In the genomic region with DNA sequence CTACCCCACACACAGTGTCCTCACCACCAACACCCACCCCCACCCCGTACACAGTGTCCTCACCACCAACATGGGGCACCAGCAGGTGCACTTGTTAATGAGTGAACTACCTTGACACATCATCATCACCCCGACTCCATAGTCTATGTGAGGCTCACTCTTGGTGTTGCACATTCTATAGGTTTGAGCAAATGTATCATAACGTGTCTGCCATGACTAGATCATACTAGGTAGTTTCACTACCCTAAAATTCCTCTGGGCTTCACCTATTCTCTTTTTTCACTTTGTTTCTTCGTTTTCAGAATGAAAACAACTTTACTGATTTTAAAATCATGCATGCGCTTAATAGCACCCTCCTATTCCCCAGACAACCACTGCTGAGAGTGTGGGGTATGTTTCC, we compare ENCODE assay signal across 1 cellular context.
TF ChIP-seq lines count a peak whose summit lies in the region.

No MANE protein-coding gene starts in this region.

TF ChIP-seq in GM23338, 12 proteins besides CTCF, POLR2A, EP300 and RAD21 (continued from another document):
- TF ChIP-seq, protein P1, sequence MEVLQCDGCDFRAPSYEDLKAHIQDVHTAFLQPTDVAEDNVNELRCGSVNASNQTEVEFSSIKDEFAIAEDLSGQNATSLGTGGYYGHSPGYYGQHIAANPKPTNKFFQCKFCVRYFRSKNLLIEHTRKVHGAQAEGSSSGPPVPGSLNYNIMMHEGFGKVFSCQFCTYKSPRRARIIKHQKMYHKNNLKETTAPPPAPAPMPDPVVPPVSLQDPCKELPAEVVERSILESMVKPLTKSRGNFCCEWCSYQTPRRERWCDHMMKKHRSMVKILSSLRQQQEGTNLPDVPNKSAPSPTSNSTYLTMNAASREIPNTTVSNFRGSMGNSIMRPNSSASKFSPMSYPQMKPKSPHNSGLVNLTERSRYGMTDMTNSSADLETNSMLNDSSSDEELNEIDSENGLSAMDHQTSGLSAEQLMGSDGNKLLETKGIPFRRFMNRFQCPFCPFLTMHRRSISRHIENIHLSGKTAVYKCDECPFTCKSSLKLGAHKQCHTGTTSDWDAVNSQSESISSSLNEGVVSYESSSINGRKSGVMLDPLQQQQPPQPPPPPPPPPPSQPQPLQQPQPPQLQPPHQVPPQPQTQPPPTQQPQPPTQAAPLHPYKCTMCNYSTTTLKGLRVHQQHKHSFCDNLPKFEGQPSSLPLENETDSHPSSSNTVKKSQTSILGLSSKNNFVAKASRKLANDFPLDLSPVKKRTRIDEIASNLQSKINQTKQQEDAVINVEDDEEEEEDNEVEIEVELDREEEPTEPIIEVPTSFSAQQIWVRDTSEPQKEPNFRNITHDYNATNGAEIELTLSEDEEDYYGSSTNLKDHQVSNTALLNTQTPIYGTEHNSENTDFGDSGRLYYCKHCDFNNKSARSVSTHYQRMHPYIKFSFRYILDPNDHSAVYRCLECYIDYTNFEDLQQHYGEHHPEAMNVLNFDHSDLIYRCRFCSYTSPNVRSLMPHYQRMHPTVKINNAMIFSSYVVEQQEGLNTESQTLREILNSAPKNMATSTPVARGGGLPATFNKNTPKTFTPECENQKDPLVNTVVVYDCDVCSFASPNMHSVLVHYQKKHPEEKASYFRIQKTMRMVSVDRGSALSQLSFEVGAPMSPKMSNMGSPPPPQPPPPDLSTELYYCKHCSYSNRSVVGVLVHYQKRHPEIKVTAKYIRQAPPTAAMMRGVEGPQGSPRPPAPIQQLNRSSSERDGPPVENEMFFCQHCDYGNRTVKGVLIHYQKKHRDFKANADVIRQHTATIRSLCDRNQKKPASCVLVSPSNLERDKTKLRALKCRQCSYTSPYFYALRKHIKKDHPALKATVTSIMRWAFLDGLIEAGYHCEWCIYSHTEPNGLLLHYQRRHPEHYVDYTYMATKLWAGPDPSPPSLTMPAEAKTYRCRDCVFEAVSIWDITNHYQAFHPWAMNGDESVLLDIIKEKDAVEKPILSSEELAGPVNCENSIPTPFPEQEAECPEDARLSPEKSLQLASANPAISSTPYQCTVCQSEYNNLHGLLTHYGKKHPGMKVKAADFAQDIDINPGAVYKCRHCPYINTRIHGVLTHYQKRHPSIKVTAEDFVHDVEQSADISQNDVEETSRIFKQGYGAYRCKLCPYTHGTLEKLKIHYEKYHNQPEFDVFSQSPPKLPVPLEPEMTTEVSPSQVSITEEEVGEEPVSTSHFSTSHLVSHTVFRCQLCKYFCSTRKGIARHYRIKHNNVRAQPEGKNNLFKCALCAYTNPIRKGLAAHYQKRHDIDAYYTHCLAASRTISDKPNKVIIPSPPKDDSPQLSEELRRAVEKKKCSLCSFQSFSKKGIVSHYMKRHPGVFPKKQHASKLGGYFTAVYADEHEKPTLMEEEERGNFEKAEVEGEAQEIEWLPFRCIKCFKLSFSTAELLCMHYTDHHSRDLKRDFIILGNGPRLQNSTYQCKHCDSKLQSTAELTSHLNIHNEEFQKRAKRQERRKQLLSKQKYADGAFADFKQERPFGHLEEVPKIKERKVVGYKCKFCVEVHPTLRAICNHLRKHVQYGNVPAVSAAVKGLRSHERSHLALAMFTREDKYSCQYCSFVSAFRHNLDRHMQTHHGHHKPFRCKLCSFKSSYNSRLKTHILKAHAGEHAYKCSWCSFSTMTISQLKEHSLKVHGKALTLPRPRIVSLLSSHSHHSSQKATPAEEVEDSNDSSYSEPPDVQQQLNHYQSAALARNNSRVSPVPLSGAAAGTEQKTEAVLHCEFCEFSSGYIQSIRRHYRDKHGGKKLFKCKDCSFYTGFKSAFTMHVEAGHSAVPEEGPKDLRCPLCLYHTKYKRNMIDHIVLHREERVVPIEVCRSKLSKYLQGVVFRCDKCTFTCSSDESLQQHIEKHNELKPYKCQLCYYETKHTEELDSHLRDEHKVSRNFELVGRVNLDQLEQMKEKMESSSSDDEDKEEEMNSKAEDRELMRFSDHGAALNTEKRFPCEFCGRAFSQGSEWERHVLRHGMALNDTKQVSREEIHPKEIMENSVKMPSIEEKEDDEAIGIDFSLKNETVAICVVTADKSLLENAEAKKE (CRISPR knock-in tag; IDR thresholded peaks at IDR 0.05): no peak
- TF ChIP-seq POLR2AphosphoS5 (IDR thresholded peaks at IDR 0.05; ENCODE audit: low read depth) (no peak), JUNB (IDR thresholded peaks at IDR 0.05; ENCODE audit: unreplicated experiment) (no peak), STAT1 (IDR thresholded peaks at IDR 0.05; ENCODE audit: unreplicated experiment) (no peak), CREB1 (CRISPR knock-in tag; IDR thresholded peaks at IDR 0.05; ENCODE audit: low read depth) (no peak), EZH2 (IDR thresholded peaks at IDR 0.05; ENCODE audit: low read depth, unreplicated experiment) (no peak), ZNF331 (CRISPR knock-in tag; IDR thresholded peaks at IDR 0.05; ENCODE audit: low read depth) (no peak), ZNF114 (CRISPR knock-in tag; IDR thresholded peaks at IDR 0.05) (no peak)
- TF ChIP-seq, protein P2, sequence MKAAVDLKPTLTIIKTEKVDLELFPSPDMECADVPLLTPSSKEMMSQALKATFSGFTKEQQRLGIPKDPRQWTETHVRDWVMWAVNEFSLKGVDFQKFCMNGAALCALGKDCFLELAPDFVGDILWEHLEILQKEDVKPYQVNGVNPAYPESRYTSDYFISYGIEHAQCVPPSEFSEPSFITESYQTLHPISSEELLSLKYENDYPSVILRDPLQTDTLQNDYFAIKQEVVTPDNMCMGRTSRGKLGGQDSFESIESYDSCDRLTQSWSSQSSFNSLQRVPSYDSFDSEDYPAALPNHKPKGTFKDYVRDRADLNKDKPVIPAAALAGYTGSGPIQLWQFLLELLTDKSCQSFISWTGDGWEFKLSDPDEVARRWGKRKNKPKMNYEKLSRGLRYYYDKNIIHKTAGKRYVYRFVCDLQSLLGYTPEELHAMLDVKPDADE (IDR thresholded peaks at IDR 0.05): no peak
